In genomic region chr3:87332789-87333188, GRCh38 we compare ENCODE assay signal across 23 cellular contexts. TPM values are rescaled to one million over a fixed set of nuclear protein-coding genes. Genes with fewer than 3 reads are reported as not detected.
DNase-seq lines count a peak whose midpoint lies in the region; ATAC-seq, FAIRE-seq and TF ChIP-seq lines count a peak whose summit lies in the region.
"Had no signal": no experiment of that assay in that cellular context is flagged by ENCODE, and none has a peak within 500 bp of the region (broad histone marks: within the 10 kb centered on the region; RNA-seq: fewer than 3 reads in every experiment).

No MANE protein-coding gene starts in this region.

- TF ChIP-seq POLR2A in H54 (IDR thresholded peaks at IDR 0.05; ENCODE audit: low read depth, low read length): no peak

- no peak for TF ChIP-seq CTCF in PC-9 (conservative IDR thresholded peaks at IDR 0.05)
- TF ChIP-seq CTCF in bronchial epithelial cell (IDR thresholded peaks at IDR 0.05; ENCODE audit: insufficient read depth, low read length, severe bottlenecking): no peak
- TF ChIP-seq CTCF in progenitor cell of endocrine pancreas (IDR thresholded peaks at IDR 0.05; ENCODE audit: unreplicated experiment): no peak

- H3K4me1 Mint-ChIP-seq in progenitor cell of endocrine pancreas (ENCODE audit: low read depth): peaks cover 6% of the 10 kb centered on the region
- H3K4me1 Mint-ChIP-seq: H9 had no signal

- CTCF ChIA-PET in PC-9 (lab: Charles Lee): no interaction called here

- no peak overlapping the region for H3K27ac Mint-ChIP-seq in progenitor cell of endocrine pancreas
- H3K27ac Mint-ChIP-seq: H9 had no signal

- peaks cover 24% of the 10 kb centered on the region for H3F3A ChIP-seq in PC-9 (ENCODE audit: insufficient read depth, low read depth)

- no peak overlapping the region for H3K9ac ChIP-seq in skeletal muscle satellite cell (ENCODE audit: low read depth, low read length)

- H3K36me3 ChIP-seq in PC-9 (ENCODE audit: low read depth) (no peaks in the 10 kb centered on the region; the same call in 1 of the 2 replicates), bronchial epithelial cell (ENCODE audit: control insufficient read depth, insufficient read depth, low read length) (no peaks in the 10 kb centered on the region), skeletal muscle satellite cell (ENCODE audit: insufficient read depth, low read length) (no peaks in the 10 kb centered on the region)
- H3K36me3 ChIP-seq: adrenal gland, gastrocnemius medialis, neutrophil, right atrium auricular region, thoracic aorta, WERI-Rb-1 had no signal

- H3K9me3 ChIP-seq in PC-9 (ENCODE audit: insufficient read depth, low read depth) (peaks cover 14% of the 10 kb centered on the region; the same call in 1 of the 2 replicates), skeletal muscle satellite cell (replicated peaks; ENCODE audit: low read length) (no peaks in the 10 kb centered on the region)
- H3K9me3 ChIP-seq: adrenal gland, gastrocnemius medialis, neutrophil, right atrium auricular region, thoracic aorta had no signal

- H3K4me1 ChIP-seq in PC-9 (replicated peaks; ENCODE audit: insufficient read depth): peaks cover 32% of the 10 kb centered on the region
- H3K4me1 ChIP-seq in skeletal muscle satellite cell (ENCODE audit: control insufficient read depth, insufficient read depth, low read length): peaks cover 22% of the 10 kb centered on the region
- H3K4me1 ChIP-seq: adrenal gland, gastrocnemius medialis, right atrium auricular region had no signal

- BruUV-seq in PC-9 (replicated peaks; lab: Mats Ljungman, UMichigan): TSS peak; percentile 50

- no peaks in the 10 kb centered on the region for H3K79me2 ChIP-seq in PC-9 (ENCODE audit: low read depth)

- H3K4me3 ChIP-seq in PC-9: no peak overlapping the region
- H3K4me3 ChIP-seq in bronchial epithelial cell (ENCODE audit: low read depth, low read length): no peak overlapping the region
- H3K4me3 ChIP-seq in skeletal muscle satellite cell (ENCODE audit: low read length): no peak overlapping the region
- H3K4me3 ChIP-seq: adrenal gland, dorsolateral prefrontal cortex, gastrocnemius medialis, right atrium auricular region, thoracic aorta had no signal

- no peaks in the 10 kb centered on the region for H3K36me3 Mint-ChIP-seq in progenitor cell of endocrine pancreas (ENCODE audit: insufficient read depth)

- DNase-seq in PC-9 (no peak), bronchial epithelial cell (ENCODE audit: low read depth) (no peak), NCI-H2171 (lab: John Stamatoyannopoulos, UW) (no peak), H54 (ENCODE audit: insufficient read length, low spot score) (no peak), progenitor cell of endocrine pancreas (ENCODE audit: low spot score, unreplicated experiment) (no peak)
- DNase-seq: adrenal gland, dorsolateral prefrontal cortex, gastrocnemius medialis, H9, NCI-H1092 treated with DMSO at 0.1 percent for 48 hours, NCI-H524 treated with DMSO at 0.1 percent for 48 hours, Right ventricle myocardium superior, WERI-Rb-1 had no signal

- H3K4me3 Mint-ChIP-seq in progenitor cell of endocrine pancreas (ENCODE audit: low read depth): no peak overlapping the region
- H3K4me3 Mint-ChIP-seq: activated CD8-positive, alpha-beta T cell treated with anti-CD3 and anti-CD28 coated beads for 36 hours; H9 had no signal

- H3K27me3 ChIP-seq in PC-9 (ENCODE audit: insufficient read depth, low read depth): no peaks in the 10 kb centered on the region
- H3K27me3 ChIP-seq in bronchial epithelial cell (ENCODE audit: control insufficient read depth, insufficient read depth, low read length): no peaks in the 10 kb centered on the region
- H3K27me3 ChIP-seq in skeletal muscle satellite cell (ENCODE audit: control insufficient read depth, insufficient read depth, low read length): no peaks in the 10 kb centered on the region
- H3K27me3 ChIP-seq: adrenal gland, dorsolateral prefrontal cortex, gastrocnemius medialis, neutrophil, right atrium auricular region had no signal

- POLR2A ChIA-PET in PC-9 (lab: Charles Lee; ENCODE audit: unreplicated experiment): interaction anchor here (0.6 kb wide), 1 partner anchor 29 kb away, joined by 3 read pairs; no protein-coding TSS in a partner anchor

- H3K27me3 Mint-ChIP-seq in progenitor cell of endocrine pancreas: no peaks in the 10 kb centered on the region

- no peaks in the 10 kb centered on the region for H3K9me2 ChIP-seq in PC-9 (ENCODE audit: insufficient read depth)

- ATAC-seq in GM18909 (IDR thresholded peaks at IDR 0.05; ENCODE audit: poor library complexity, unreplicated experiment): peak; percentile 20
- ATAC-seq: gastrocnemius medialis had no signal

- peaks cover 7% of the 10 kb centered on the region for H3K9me3 Mint-ChIP-seq in progenitor cell of endocrine pancreas (ENCODE audit: low read depth)
- H3K9me3 Mint-ChIP-seq: activated CD8-positive, alpha-beta T cell treated with anti-CD3 and anti-CD28 coated beads for 36 hours; H9 had no signal

- H3K27ac ChIP-seq in PC-9: peak overlapping the region; percentile 88
- H3K27ac ChIP-seq: adrenal gland, dorsolateral prefrontal cortex, gastrocnemius medialis, neutrophil, right atrium auricular region, thoracic aorta, WERI-Rb-1 had no signal

- intact Hi-C loops in PC-9 (cut with micrococcal nuclease; ENCODE audit: unreplicated experiment): loop anchor here (2.0 to 10.0 kb wide), 2 partner anchors 24 to 548 kb away; no protein-coding TSS in a partner anchor

- FAIRE-seq in bronchial epithelial cell (lab: Jason Lieb, UNC): peak; percentile 60
- FAIRE-seq in H54 (lab: Jason Lieb, UNC): no peak
- FAIRE-seq: GM18507 had no signal

- no peaks in the 10 kb centered on the region for H4K20me1 ChIP-seq in PC-9 (ENCODE audit: insufficient read depth)

- H2AFZ ChIP-seq in PC-9: no peak overlapping the region

- H3K4me2 ChIP-seq in PC-9: peak overlapping the region; percentile 59
- H3K4me2 ChIP-seq in skeletal muscle satellite cell (ENCODE audit: low read length): peak overlapping the region; percentile 70

RNA-seq across cellular contexts. Expression of gene POU1F1, which starts 56.4 kb away (rescaled TPM):
- total RNA-seq in PC-9 (2021) (not detected in 2 replicates), bronchial epithelial cell (not detected in 2 replicates), progenitor cell of endocrine pancreas (not detected in 2 replicates)
- not detected in 2 replicates for total RNA-seq in skeletal muscle satellite cell (2012; rRNA removed)
- total RNA-seq: activated CD8-positive, alpha-beta T cell treated with anti-CD3 and anti-CD28 coated beads for 36 hours; adrenal gland; cardiac septum; dorsolateral prefrontal cortex; gastrocnemius medialis; H9; LHCN-M2; right atrium auricular region; Right ventricle myocardium superior; T-helper 1 cell treated with Interleukin-12 subunit alpha and Interleukin-12 subunit beta and Interleukin-4 antibody, amounts not matched to agents 30 ng/mL and 1 ng/mL, for 36 hours; thoracic aorta had no signal
